Comparison of ENCODE assay signal across 29 cellular contexts in genomic region chr3:25495304-25495703, GRCh38.
"Had no signal": no experiment of that assay in that cellular context is flagged by ENCODE, and none has a peak within 500 bp of the region (broad histone marks: within the 10 kb centered on the region; RNA-seq: fewer than 3 reads in every experiment).

No MANE protein-coding gene starts in this region.

- H3K4me3 ChIP-seq: left ventricle myocardium inferior, lung, neural progenitor cell, pancreas, prostate gland, sigmoid colon, tibial nerve, upper lobe of left lung, vagina had no signal

- ATAC-seq: natural killer cell; pancreas; right cardiac atrium; stimulated activated memory B cell treated with anti-CD40 and anti-IgM and Interleukin-4, amounts not matched to agents 10 μg/mL and 1 μg/mL and 100 μg/mL, for 72 hours; stimulated activated naive CD8-positive, alpha-beta T cell treated with anti-CD3 and anti-CD28 coated beads, Interleukin-15, amount 100 ng/mL, for 72 hours had no signal

- H3K9me3 ChIP-seq: neutrophil, pancreas, prostate gland had no signal

- H3K36me3 ChIP-seq: neural progenitor cell, neutrophil, pancreas, prostate gland, sigmoid colon, upper lobe of left lung, vagina had no signal

- H3K9ac ChIP-seq: neural progenitor cell had no signal

- H3K4me3 Mint-ChIP-seq: mesothelial cell of epicardium; naive B cell; natural killer cell; nephron progenitor cell; neural progenitor cell; stimulated activated memory B cell treated with anti-CD40 and anti-IgM and Interleukin-4, amounts not matched to agents 10 μg/mL and 1 μg/mL and 100 μg/mL, for 72 hours; stimulated activated naive CD8-positive, alpha-beta T cell treated with anti-CD3 and anti-CD28 coated beads, Interleukin-15, amount 100 ng/mL, for 72 hours had no signal

- H3K4me1 ChIP-seq: pancreas, prostate gland, upper lobe of left lung, vagina had no signal

- H3K4me2 ChIP-seq: neural progenitor cell had no signal

- H3K27ac ChIP-seq: left ventricle myocardium inferior, neural progenitor cell, neutrophil, pancreas, prostate gland, sigmoid colon, tibial nerve, upper lobe of left lung, vagina had no signal

- H2AFZ ChIP-seq: neural progenitor cell had no signal

- H3K27me3 ChIP-seq: neural progenitor cell, neutrophil, pancreas, sigmoid colon, tibial nerve, upper lobe of left lung, vagina had no signal

- H3K4me1 Mint-ChIP-seq: naive B cell; neural progenitor cell; stimulated activated memory B cell treated with anti-CD40 and anti-IgM and Interleukin-4, amounts not matched to agents 10 μg/mL and 1 μg/mL and 100 μg/mL, for 72 hours; stimulated activated naive CD8-positive, alpha-beta T cell treated with anti-CD3 and anti-CD28 coated beads, Interleukin-15, amount 100 ng/mL, for 72 hours had no signal

- H3K36me3 Mint-ChIP-seq: stimulated activated memory B cell treated with anti-CD40 and anti-IgM and Interleukin-4, amounts not matched to agents 10 μg/mL and 1 μg/mL and 100 μg/mL, for 72 hours had no signal

- H3K27ac Mint-ChIP-seq: naive B cell; natural killer cell; nephron progenitor cell; neural progenitor cell; stimulated activated memory B cell treated with anti-CD40 and anti-IgM and Interleukin-4, amounts not matched to agents 10 μg/mL and 1 μg/mL and 100 μg/mL, for 72 hours; stimulated activated naive CD8-positive, alpha-beta T cell treated with anti-CD3 and anti-CD28 coated beads, Interleukin-15, amount 100 ng/mL, for 72 hours had no signal

- DNase-seq: islet precursor cell; left ventricle myocardium inferior; mesendoderm; naive B cell; natural killer cell; nephron progenitor cell; occipital lobe; pancreas; posterior cingulate gyrus; retina; right cardiac atrium; sigmoid colon; small intestine; stimulated activated CD4-positive, alpha-beta T cell treated with anti-CD3 and anti-CD28 coated beads, Interleukin-1b, Interleukin-23, amount 100 ng/mL, for 48 hours; stimulated activated CD4-positive, alpha-beta T cell treated with anti-CD3 and anti-CD28 coated beads, Interleukin-2, amount 100 ng/mL, for 48 hours; stimulated activated CD4-positive, alpha-beta T cell treated with anti-CD3 and anti-CD28 coated beads, Interleukin-4, amount 100 ng/mL, for 4 hours; stimulated activated CD8-positive, alpha-beta memory T cell treated with anti-CD3 and anti-CD28 coated beads, Interleukin-4, amount 100 ng/mL, for 48 hours; stimulated activated naive CD4-positive, alpha-beta T cell treated with Interleukin-2 at 50 U/mL for 16 hours; stimulated activated naive CD8-positive, alpha-beta T cell treated with anti-CD3 and anti-CD28 coated beads, Interleukin-15, amount 100 ng/mL, for 72 hours; substantia nigra; upper lobe of left lung had no signal

- H3K27me3 Mint-ChIP-seq: naive B cell; stimulated activated memory B cell treated with anti-CD40 and anti-IgM and Interleukin-4, amounts not matched to agents 10 μg/mL and 1 μg/mL and 100 μg/mL, for 72 hours; stimulated activated naive CD8-positive, alpha-beta T cell treated with anti-CD3 and anti-CD28 coated beads, Interleukin-15, amount 100 ng/mL, for 72 hours had no signal
